30 cellular contexts compared by ENCODE assay signal in the genomic region with DNA sequence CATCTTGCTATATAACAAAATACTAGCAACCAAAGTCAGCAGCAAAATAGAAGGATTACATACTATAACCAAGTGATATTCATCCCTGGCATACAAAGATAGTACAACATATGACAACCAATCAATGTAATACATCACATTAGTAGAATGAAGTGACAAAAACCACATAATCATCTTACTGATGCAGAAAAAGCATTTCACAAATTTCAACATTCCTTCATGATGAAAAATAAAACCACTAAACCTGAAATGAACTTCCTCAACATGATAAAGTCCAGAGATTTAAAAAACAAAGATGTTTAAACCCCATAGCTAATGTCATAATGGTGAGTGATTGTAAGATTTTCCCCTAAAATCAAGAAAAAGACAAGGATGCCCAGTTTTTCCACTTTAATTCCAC. TPM values are rescaled to one million over a fixed set of nuclear protein-coding genes. Genes with fewer than 3 reads are reported as not detected.
A peak's percentile ranks its signal among the peaks of the same experiment; 100 is the strongest.
DNase-seq lines count a peak whose midpoint lies in the region; ATAC-seq and TF ChIP-seq lines count a peak whose summit lies in the region.
"Had no signal": no experiment of that assay in that cellular context is flagged by ENCODE, and none has a peak within 500 bp of the region (broad histone marks: within the 10 kb centered on the region; RNA-seq: fewer than 3 reads in every experiment).

No MANE protein-coding gene starts in this region.

- DNase-seq in ELR (ENCODE audit: low read depth) (peak; percentile 5), T-helper 17 cell (no peak), choroid plexus epithelial cell (ENCODE audit: low read depth) (peak; percentile 21), osteoblast (ENCODE audit: insufficient read length, low spot score, missing footprints) (no peak), vagina (ENCODE audit: extremely low spot score in 2 of 2) (no peak), NCI-H146 treated with DMSO at 0.1 percent for 48 hours (lab: John Stamatoyannopoulos, UW; ENCODE audit: unreplicated experiment) (no peak), smooth muscle cell (lab: John Stamatoyannopoulos, UW; ENCODE audit: unreplicated experiment) (no peak)
- DNase-seq in activated CD4-positive, alpha-beta memory T cell treated with anti-CD3 and anti-CD28 coated beads, Interleukin-2, amount 10 ng/mL, durations not matched to agents 7 days and 5 days, result no peak
- DNase-seq: Caco-2; CD8-positive, alpha-beta T cell; DMS79; H9; HFFc6; KG1; NCI-H1048; NCI-H1417 treated with DMSO at 0.1 percent for 48 hours; NCI-H187; NCI-H2081 treated with DMSO at 0.1 percent for 48 hours; NCI-H2171 treated with DMSO at 0.1 percent for 48 hours; NCI-H524 treated with DMSO at 0.1 percent for 48 hours; NCI-H82; NK-92 treated with Interleukin-12 subunit alpha and Interleukin-12 subunit beta, amount 100 ng/mL, for 24 hours; PC-3; T-cell had no signal

- H3K9me3 ChIP-seq in T-helper 17 cell (ENCODE audit: control insufficient read depth, low read length, poor library complexity, severe bottlenecking) (no peaks in the 10 kb centered on the region), osteoblast (ENCODE audit: low read depth, low read length) (no peaks in the 10 kb centered on the region), vagina (no peaks in the 10 kb centered on the region), smooth muscle cell (replicated peaks; ENCODE audit: low read depth) (no peaks in the 10 kb centered on the region)
- H3K9me3 ChIP-seq: SJSA1 had no signal

- peaks cover 8% of the 10 kb centered on the region for H3K9me3 Mint-ChIP-seq in activated CD4-positive, alpha-beta memory T cell treated with anti-CD3 and anti-CD28 coated beads, Interleukin-2, amount 10 ng/mL, durations not matched to agents 7 days and 5 days
- H3K9me3 Mint-ChIP-seq: CD8-positive, alpha-beta T cell; T-cell had no signal

- TF ChIP-seq CTCF in choroid plexus epithelial cell (conservative IDR thresholded peaks at IDR 0.05; ENCODE audit: low read depth, low read length) (no peak), osteoblast (IDR thresholded peaks at IDR 0.05; ENCODE audit: extremely low read depth, low read depth, low read length) (no peak), vagina (IDR thresholded peaks at IDR 0.05) (no peak), smooth muscle cell (IDR thresholded peaks at IDR 0.05; ENCODE audit: borderline replicate concordance, insufficient read depth, poor library complexity, severe bottlenecking) (no peak)

- H3K4me1 ChIP-seq in osteoblast (ENCODE audit: insufficient read depth, low read length) (no peaks in the 10 kb centered on the region), vagina (peaks cover 12% of the 10 kb centered on the region), smooth muscle cell (ENCODE audit: low read depth) (no peaks in the 10 kb centered on the region)
- H3K4me1 ChIP-seq: A549, Caco-2, SJSA1 had no signal

- no peak overlapping the region for H3K9ac ChIP-seq in smooth muscle cell (ENCODE audit: low read depth)

- H3K27ac ChIP-seq in osteoblast (ENCODE audit: low read depth, low read length) (peak overlapping the region; percentile 55), vagina (no peak overlapping the region), smooth muscle cell (ENCODE audit: low read depth) (no peak overlapping the region)
- H3K27ac ChIP-seq: A549, C4-2B, SJSA1 had no signal

- no peak for ATAC-seq in T-helper 17 cell
- ATAC-seq: A549; CD8-positive, alpha-beta T cell; GM23338; PC-3; Right ventricle myocardium inferior; T-cell had no signal

- H3K36me3 ChIP-seq in osteoblast (ENCODE audit: insufficient read depth, low read length) (peaks cover 44% of the 10 kb centered on the region), vagina (peaks cover 0 to 62% of the 10 kb centered on the region in 2 donors), smooth muscle cell (ENCODE audit: low read depth) (peaks cover 41% of the 10 kb centered on the region)

- H3K79me2 ChIP-seq in osteoblast (ENCODE audit: insufficient read depth, low read length), result peaks cover 17% of the 10 kb centered on the region
- H3K79me2 ChIP-seq in smooth muscle cell (ENCODE audit: low read depth), result peaks cover 38% of the 10 kb centered on the region

- peak overlapping the region; percentile 19 for H3K27ac Mint-ChIP-seq in T-helper 17 cell
- H3K27ac Mint-ChIP-seq in activated CD4-positive, alpha-beta memory T cell treated with anti-CD3 and anti-CD28 coated beads, Interleukin-2, amount 10 ng/mL, durations not matched to agents 7 days and 5 days, result no peak overlapping the region
- H3K27ac Mint-ChIP-seq: B cell, GM23338, H9, HFFc6, T-cell had no signal

- H4K20me1 ChIP-seq in osteoblast (ENCODE audit: insufficient read depth, low read length), result no peaks in the 10 kb centered on the region
- peaks cover 19% of the 10 kb centered on the region for H4K20me1 ChIP-seq in smooth muscle cell (ENCODE audit: low read depth)

- intact Hi-C loops in vagina (cut with DNase I), result no loop called here

- no peak overlapping the region for H3K4me3 Mint-ChIP-seq in T-helper 17 cell
- no peak overlapping the region for H3K4me3 Mint-ChIP-seq in activated CD4-positive, alpha-beta memory T cell treated with anti-CD3 and anti-CD28 coated beads, Interleukin-2, amount 10 ng/mL, durations not matched to agents 7 days and 5 days
- H3K4me3 Mint-ChIP-seq: B cell; CD8-positive, alpha-beta T cell; GM23338; H9; HFFc6; T-cell had no signal

- CTCF ChIA-PET in activated CD4-positive, alpha-beta memory T cell treated with anti-CD3 and anti-CD28 coated beads, Interleukin-2, amount 10 ng/mL, durations not matched to agents 7 days and 5 days (lab: Charles Lee), result no interaction called here

- H3K4me3 ChIP-seq in choroid plexus epithelial cell (ENCODE audit: low read depth, low read length) (no peak overlapping the region), osteoblast (ENCODE audit: insufficient read depth, low read length) (no peak overlapping the region), vagina (no peak overlapping the region), smooth muscle cell (no peak overlapping the region)
- H3K4me3 ChIP-seq: A549, GM23338, SJSA1 had no signal

- H3F3A ChIP-seq in smooth muscle cell (ENCODE audit: low read depth), result no peaks in the 10 kb centered on the region

- H3K4me2 ChIP-seq in osteoblast (ENCODE audit: insufficient read depth, low read length) (no peak overlapping the region), smooth muscle cell (no peak overlapping the region)
- H3K4me2 ChIP-seq: A549, GM23338 had no signal

- TF ChIP-seq POLR2A in vagina (IDR thresholded peaks at IDR 0.05), result no peak

- POLR2A ChIA-PET in activated CD4-positive, alpha-beta memory T cell treated with anti-CD3 and anti-CD28 coated beads, Interleukin-2, amount 10 ng/mL, durations not matched to agents 7 days and 5 days (lab: Charles Lee), result no interaction called here

- peaks cover 4% of the 10 kb centered on the region for H3K4me1 Mint-ChIP-seq in T-helper 17 cell
- H3K4me1 Mint-ChIP-seq in activated CD4-positive, alpha-beta memory T cell treated with anti-CD3 and anti-CD28 coated beads, Interleukin-2, amount 10 ng/mL, durations not matched to agents 7 days and 5 days, result peaks cover 6% of the 10 kb centered on the region
- H3K4me1 Mint-ChIP-seq: B cell, GM23338, H9 had no signal

- H2AFZ ChIP-seq in osteoblast (ENCODE audit: low read length), result no peak overlapping the region
- H2AFZ ChIP-seq in smooth muscle cell (ENCODE audit: low read depth), result no peak overlapping the region
- H2AFZ ChIP-seq: GM23338 had no signal

- H3K36me3 Mint-ChIP-seq in T-helper 17 cell (ENCODE audit: low read depth), result peaks cover 2% of the 10 kb centered on the region
- H3K36me3 Mint-ChIP-seq in activated CD4-positive, alpha-beta memory T cell treated with anti-CD3 and anti-CD28 coated beads, Interleukin-2, amount 10 ng/mL, durations not matched to agents 7 days and 5 days (ENCODE audit: low read depth), result peaks cover 69% of the 10 kb centered on the region

- H3K27me3 Mint-ChIP-seq in T-helper 17 cell, result no peaks in the 10 kb centered on the region
- H3K27me3 Mint-ChIP-seq in activated CD4-positive, alpha-beta memory T cell treated with anti-CD3 and anti-CD28 coated beads, Interleukin-2, amount 10 ng/mL, durations not matched to agents 7 days and 5 days, result no peaks in the 10 kb centered on the region
- H3K27me3 Mint-ChIP-seq: B cell, T-cell had no signal

- H3K27me3 ChIP-seq in osteoblast (ENCODE audit: insufficient read depth, low read length) (no peaks in the 10 kb centered on the region), vagina (no peaks in the 10 kb centered on the region), smooth muscle cell (ENCODE audit: low read depth) (no peaks in the 10 kb centered on the region)
- H3K27me3 ChIP-seq: SJSA1 had no signal

RNA-seq across cellular contexts. Expression of a gene that starts 18.6 kb away (rescaled TPM):
- total RNA-seq in T-helper 17 cell, result 10 to 100 TPM; 44.0 to 58.2 TPM
- 132 and 138 TPM in 2 replicates for total RNA-seq in osteoblast
- total RNA-seq in vagina, result 79.8 TPM
- total RNA-seq in activated CD4-positive, alpha-beta memory T cell treated with anti-CD3 and anti-CD28 coated beads, Interleukin-2, amount 10 ng/mL, durations not matched to agents 7 days and 5 days, result 10 to 100 TPM; 64.4 to 67.5 TPM
- total RNA-seq in smooth muscle cell, result 124 and 144 TPM in 2 replicates
- polyA plus RNA-seq in smooth muscle cell, result 100 and 114 TPM in 2 replicates

RNA-seq across cellular contexts. Expression of a gene that starts 18.8 kb away (rescaled TPM):
- total RNA-seq in T-helper 17 cell (10 to 100 TPM; 15.5 to 18.9 TPM), osteoblast (28.0 and 34.4 TPM in 2 replicates), vagina (17.4 TPM), smooth muscle cell (35.6 and 41.7 TPM in 2 replicates)
- total RNA-seq in activated CD4-positive, alpha-beta memory T cell treated with anti-CD3 and anti-CD28 coated beads, Interleukin-2, amount 10 ng/mL, durations not matched to agents 7 days and 5 days, result 10 to 100 TPM; 44.8 to 45.4 TPM
- 22.2 and 23.5 TPM in 2 replicates for polyA plus RNA-seq in smooth muscle cell

RNA-seq across cellular contexts. Expression of a gene that starts 27.2 kb away (rescaled TPM):
- total RNA-seq in T-helper 17 cell (1 to 10 TPM; 7.0 to 7.8 TPM), osteoblast (9.4 and 10.9 TPM in 2 replicates), vagina (2.7 TPM), smooth muscle cell (14.8 and 25.9 TPM in 2 replicates)
- 10 to 100 TPM; 16.1 to 18.0 TPM for total RNA-seq in activated CD4-positive, alpha-beta memory T cell treated with anti-CD3 and anti-CD28 coated beads, Interleukin-2, amount 10 ng/mL, durations not matched to agents 7 days and 5 days
- polyA plus RNA-seq in smooth muscle cell, result 21.7 and 25.7 TPM in 2 replicates

RNA-seq across cellular contexts. Expression of a gene that starts 43.8 kb away (rescaled TPM):
- total RNA-seq in T-helper 17 cell (10 to 100 TPM; 73.2 to 84.9 TPM), osteoblast (23.0 and 29.7 TPM in 2 replicates), vagina (28.5 TPM), smooth muscle cell (28.5 and 29.9 TPM in 2 replicates)
- 10 to 100 TPM; 62.0 to 64.9 TPM for total RNA-seq in activated CD4-positive, alpha-beta memory T cell treated with anti-CD3 and anti-CD28 coated beads, Interleukin-2, amount 10 ng/mL, durations not matched to agents 7 days and 5 days
- polyA plus RNA-seq in smooth muscle cell, result 25.9 and 32.0 TPM in 2 replicates

Comparison
In these comparisons a context has a peak if more than half of its experiments do, and no peak if none do; other contexts are left out.
1. DNase-seq: peak in ELR (single experiment) and choroid plexus epithelial cell (single experiment); none in T-helper 17 cell (0 of 3), osteoblast (single experiment), vagina (0 of 2), NCI-H146 treated with DMSO at 0.1 percent for 48 hours (single experiment), activated CD4-positive, alpha-beta memory T cell treated with anti-CD3 and anti-CD28 coated beads, Interleukin-2, amount 10 ng/mL, durations not matched to agents 7 days and 5 days (single experiment) and smooth muscle cell (single experiment).